24 cellular contexts compared by ENCODE assay signal in genomic region chr1:211948377-211948776, GRCh38.
"Had no signal": no experiment of that assay in that cellular context is flagged by ENCODE, and none has a peak within 500 bp of the region (broad histone marks: within the 10 kb centered on the region; RNA-seq: fewer than 3 reads in every experiment).

No MANE protein-coding gene starts in this region.

- DNase-seq: colonic mucosa; cortex of kidney; effector CD4-positive, alpha-beta T cell; effector memory CD4-positive, alpha-beta T cell; foreskin keratinocyte; glutamatergic neuron; head of caudate nucleus; heart right ventricle; hypothalamus; immature natural killer cell; kidney; kidney glomerular epithelial cell; left colon; left ventricle myocardium inferior; lower lobe of right lung; mesenchymal stem cell; mucosa of descending colon; naive B cell; naive thymus-derived CD8-positive, alpha-beta T cell had no signal

- H3K4me3 ChIP-seq: colonic mucosa, esophagus muscularis mucosa, gastroesophageal sphincter, heart right ventricle, left ventricle myocardium inferior, lower lobe of right lung, mucosa of descending colon had no signal

- H3K27me3 ChIP-seq: colonic mucosa, esophagus muscularis mucosa, foreskin keratinocyte, gastroesophageal sphincter, heart right ventricle had no signal

- ATAC-seq: foreskin keratinocyte; gastroesophageal sphincter; heart right ventricle; left colon; left lobe of liver; lower lobe of right lung; mucosa of descending colon; naive thymus-derived CD8-positive, alpha-beta T cell had no signal

- H3K36me3 ChIP-seq: colonic mucosa had no signal

- H3K27ac ChIP-seq: colonic mucosa, esophagus muscularis mucosa, foreskin keratinocyte, gastroesophageal sphincter, heart right ventricle, left ventricle myocardium inferior, lower lobe of right lung had no signal

- FAIRE-seq: endothelial cell of umbilical vein, frontal cortex, kidney had no signal

- H3K9me3 ChIP-seq: colonic mucosa, esophagus muscularis mucosa, gastroesophageal sphincter, heart right ventricle, left ventricle myocardium inferior, lower lobe of right lung, mucosa of descending colon had no signal

- H3K4me1 ChIP-seq: colonic mucosa, esophagus muscularis mucosa, gastroesophageal sphincter, left ventricle myocardium inferior, lower lobe of right lung had no signal
